ENCODE assay signal across 1 cellular context in the genomic region with DNA sequence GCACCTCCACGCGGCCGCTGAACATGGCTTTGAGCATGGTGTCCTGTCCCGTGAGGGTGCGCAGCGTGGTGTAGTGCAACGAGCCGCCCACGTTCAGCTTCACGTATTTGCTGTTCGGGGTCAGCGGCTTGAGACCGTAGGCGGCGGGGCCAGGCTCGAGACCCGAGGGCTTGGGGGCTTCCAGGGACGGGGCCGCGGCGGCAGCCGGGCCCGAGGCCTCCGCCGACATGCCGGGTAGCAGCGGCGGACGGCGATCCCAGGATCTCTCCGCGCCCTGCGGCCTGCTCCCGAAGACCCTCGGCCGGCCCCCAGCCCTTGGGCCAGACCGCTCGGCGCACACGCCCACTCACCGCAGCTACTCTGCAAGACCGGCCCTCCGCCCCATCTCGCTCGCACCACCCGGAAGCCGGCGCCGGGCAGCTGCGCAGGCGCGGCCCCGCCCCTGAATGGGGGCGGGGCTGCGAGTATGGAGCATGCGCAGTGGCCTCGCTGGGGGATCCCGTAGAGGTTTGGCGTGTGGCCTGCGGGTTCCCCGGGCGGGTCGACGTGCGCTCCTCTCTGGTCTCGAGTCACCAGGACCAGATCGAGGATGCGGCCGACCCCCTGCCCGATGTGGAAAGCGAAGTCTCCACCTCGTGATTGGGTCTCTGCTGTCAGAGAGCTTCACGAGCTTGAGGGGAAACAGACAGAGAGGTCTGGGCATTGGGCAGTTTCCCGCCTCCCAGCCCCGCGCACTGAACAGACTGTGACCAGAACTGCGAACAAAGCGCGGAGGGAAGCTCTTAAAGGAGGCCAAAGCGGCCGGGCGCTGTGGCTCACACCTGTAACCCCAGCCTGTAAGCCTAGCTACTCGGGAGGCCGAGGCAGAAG.
TF ChIP-seq lines count a peak whose summit lies in the region.

KCTD13 (minus strand) TSS at position 422 of the 870 bp plus-strand sequence; CDS start at position 229, 193 bp downstream.

TF ChIP-seq in WTC11, 78 proteins besides CTCF, POLR2A, EP300 and RAD21 (continued from another document):
- TF ChIP-seq, protein P1, sequence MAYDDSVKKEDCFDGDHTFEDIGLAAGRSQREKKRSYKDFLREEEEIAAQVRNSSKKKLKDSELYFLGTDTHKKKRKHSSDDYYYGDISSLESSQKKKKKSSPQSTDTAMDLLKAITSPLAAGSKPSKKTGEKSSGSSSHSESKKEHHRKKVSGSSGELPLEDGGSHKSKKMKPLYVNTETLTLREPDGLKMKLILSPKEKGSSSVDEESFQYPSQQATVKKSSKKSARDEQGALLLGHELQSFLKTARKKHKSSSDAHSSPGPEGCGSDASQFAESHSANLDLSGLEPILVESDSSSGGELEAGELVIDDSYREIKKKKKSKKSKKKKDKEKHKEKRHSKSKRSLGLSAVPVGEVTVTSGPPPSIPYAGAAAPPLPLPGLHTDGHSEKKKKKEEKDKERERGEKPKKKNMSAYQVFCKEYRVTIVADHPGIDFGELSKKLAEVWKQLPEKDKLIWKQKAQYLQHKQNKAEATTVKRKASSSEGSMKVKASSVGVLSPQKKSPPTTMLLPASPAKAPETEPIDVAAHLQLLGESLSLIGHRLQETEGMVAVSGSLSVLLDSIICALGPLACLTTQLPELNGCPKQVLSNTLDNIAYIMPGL (CRISPR knock-in tag; IDR thresholded peaks at IDR 0.05): peak; percentile 49; the same call in 1 of the 2 replicates
- TF ChIP-seq IRF1 (CRISPR knock-in tag; IDR thresholded peaks at IDR 0.05) (peak; percentile 65; the same call in 1 of the 2 replicates), FOXP4 (CRISPR knock-in tag; IDR thresholded peaks at IDR 0.05) (peak; percentile 83; the same call in 1 of the 2 replicates), NR1H2 (CRISPR knock-in tag; IDR thresholded peaks at IDR 0.05) (no peak), ZNF138 (CRISPR knock-in tag; conservative IDR thresholded peaks at IDR 0.05) (no peak), ELF4 (CRISPR knock-in tag; IDR thresholded peaks at IDR 0.05; ENCODE audit: low read depth) (no peak), ZNF317 (CRISPR knock-in tag; IDR thresholded peaks at IDR 0.05; ENCODE audit: borderline replicate concordance, low read depth) (no peak; the same call in 1 of the 2 replicates), SMAD3 (CRISPR knock-in tag; IDR thresholded peaks at IDR 0.05; ENCODE audit: borderline replicate concordance) (0 out of 2 replicates have a peak, but pooled peaks have one; percentile 41), JAZF1 (CRISPR knock-in tag; IDR thresholded peaks at IDR 0.05) (no peak), ZNF219 (CRISPR knock-in tag; IDR thresholded peaks at IDR 0.05; ENCODE audit: borderline replicate concordance) (no peak; the same call in 1 of the 2 replicates), ZNF263 (CRISPR knock-in tag; IDR thresholded peaks at IDR 0.05; ENCODE audit: low read depth) (no peak; the same call in 1 of the 2 replicates), TEAD1 (CRISPR knock-in tag; IDR thresholded peaks at IDR 0.05) (peak; percentile 83; the same call in 1 of the 2 replicates), MAX (CRISPR knock-in tag; IDR thresholded peaks at IDR 0.05) (peak; percentile 85), MYBL2 (CRISPR knock-in tag; IDR thresholded peaks at IDR 0.05) (no peak)
- TF ChIP-seq, protein P2, sequence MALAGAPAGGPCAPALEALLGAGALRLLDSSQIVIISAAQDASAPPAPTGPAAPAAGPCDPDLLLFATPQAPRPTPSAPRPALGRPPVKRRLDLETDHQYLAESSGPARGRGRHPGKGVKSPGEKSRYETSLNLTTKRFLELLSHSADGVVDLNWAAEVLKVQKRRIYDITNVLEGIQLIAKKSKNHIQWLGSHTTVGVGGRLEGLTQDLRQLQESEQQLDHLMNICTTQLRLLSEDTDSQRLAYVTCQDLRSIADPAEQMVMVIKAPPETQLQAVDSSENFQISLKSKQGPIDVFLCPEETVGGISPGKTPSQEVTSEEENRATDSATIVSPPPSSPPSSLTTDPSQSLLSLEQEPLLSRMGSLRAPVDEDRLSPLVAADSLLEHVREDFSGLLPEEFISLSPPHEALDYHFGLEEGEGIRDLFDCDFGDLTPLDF (CRISPR knock-in tag; IDR thresholded peaks at IDR 0.05): 0 out of 2 replicates have a peak, but pooled peaks have one; percentile 51
- TF ChIP-seq, protein P3, sequence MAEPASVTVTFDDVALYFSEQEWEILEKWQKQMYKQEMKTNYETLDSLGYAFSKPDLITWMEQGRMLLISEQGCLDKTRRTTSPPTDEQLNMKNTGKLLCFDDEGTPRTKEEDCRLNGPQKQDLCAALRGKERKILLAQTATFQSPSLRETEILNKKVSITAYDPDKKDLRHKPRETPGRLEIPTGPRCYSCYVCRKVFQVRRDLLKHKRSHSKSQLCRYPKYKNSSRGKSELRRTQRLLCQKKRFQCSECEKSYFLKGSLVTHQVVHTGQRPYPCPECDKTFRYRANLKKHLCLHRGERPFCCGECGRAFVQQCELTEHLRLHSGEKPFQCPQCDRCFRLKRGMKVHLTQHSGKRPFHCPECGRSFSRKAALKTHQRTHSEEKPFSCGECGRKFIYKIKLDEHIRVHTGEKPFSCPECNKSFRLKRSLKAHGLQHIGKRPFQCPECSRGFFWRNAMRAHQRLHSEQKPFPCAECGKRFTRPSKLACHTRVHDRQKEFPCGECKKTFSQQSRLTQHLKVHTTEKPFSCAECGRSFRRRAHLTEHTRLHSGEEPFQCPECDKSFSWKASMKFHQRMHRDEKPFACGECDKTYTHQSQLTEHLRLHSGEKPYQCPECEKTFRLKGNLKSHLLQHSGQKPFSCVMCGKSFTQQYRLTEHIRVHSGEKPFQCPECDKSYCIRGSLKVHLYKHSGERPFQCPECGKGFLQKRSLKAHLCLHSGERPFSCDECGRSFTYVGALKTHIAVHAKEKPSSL (CRISPR knock-in tag; conservative IDR thresholded peaks at IDR 0.05): no peak
- TF ChIP-seq, protein P4, sequence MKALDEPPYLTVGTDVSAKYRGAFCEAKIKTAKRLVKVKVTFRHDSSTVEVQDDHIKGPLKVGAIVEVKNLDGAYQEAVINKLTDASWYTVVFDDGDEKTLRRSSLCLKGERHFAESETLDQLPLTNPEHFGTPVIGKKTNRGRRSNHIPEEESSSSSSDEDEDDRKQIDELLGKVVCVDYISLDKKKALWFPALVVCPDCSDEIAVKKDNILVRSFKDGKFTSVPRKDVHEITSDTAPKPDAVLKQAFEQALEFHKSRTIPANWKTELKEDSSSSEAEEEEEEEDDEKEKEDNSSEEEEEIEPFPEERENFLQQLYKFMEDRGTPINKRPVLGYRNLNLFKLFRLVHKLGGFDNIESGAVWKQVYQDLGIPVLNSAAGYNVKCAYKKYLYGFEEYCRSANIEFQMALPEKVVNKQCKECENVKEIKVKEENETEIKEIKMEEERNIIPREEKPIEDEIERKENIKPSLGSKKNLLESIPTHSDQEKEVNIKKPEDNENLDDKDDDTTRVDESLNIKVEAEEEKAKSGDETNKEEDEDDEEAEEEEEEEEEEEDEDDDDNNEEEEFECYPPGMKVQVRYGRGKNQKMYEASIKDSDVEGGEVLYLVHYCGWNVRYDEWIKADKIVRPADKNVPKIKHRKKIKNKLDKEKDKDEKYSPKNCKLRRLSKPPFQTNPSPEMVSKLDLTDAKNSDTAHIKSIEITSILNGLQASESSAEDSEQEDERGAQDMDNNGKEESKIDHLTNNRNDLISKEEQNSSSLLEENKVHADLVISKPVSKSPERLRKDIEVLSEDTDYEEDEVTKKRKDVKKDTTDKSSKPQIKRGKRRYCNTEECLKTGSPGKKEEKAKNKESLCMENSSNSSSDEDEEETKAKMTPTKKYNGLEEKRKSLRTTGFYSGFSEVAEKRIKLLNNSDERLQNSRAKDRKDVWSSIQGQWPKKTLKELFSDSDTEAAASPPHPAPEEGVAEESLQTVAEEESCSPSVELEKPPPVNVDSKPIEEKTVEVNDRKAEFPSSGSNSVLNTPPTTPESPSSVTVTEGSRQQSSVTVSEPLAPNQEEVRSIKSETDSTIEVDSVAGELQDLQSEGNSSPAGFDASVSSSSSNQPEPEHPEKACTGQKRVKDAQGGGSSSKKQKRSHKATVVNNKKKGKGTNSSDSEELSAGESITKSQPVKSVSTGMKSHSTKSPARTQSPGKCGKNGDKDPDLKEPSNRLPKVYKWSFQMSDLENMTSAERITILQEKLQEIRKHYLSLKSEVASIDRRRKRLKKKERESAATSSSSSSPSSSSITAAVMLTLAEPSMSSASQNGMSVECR (CRISPR knock-in tag; IDR thresholded peaks at IDR 0.05; ENCODE audit: borderline replicate concordance): peak; percentile 90; the same call in 1 of the 2 replicates
